ENCODE assay signal across 1 cellular context in the genomic region with DNA sequence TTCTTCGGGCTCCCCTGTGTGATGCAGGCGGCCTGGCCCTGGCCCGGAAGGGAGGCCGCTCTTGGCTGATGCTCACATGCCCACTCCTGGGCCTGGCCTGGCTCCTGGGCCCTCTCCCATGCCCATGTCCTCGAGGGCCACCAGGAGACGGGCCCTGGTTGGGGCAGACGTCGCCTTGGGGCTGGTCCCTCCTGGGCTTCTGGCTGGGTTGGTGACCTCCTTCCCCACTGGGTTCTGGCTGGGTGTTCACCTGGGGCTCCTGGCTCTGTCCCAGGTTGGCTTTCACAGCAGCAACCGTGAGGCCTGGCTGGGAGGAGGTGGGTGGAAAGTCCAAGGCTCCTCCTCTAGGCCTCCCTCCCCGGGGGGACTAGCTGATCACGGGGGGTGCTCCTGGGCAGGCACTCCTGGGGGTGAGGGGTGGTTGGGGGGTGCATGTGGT.
TF ChIP-seq lines count a peak whose summit lies in the region.

No MANE protein-coding gene starts in this region.

TF ChIP-seq in liver, 16 proteins besides CTCF, POLR2A, EP300 and RAD21 (continued from another document):
- TF ChIP-seq, protein P1, sequence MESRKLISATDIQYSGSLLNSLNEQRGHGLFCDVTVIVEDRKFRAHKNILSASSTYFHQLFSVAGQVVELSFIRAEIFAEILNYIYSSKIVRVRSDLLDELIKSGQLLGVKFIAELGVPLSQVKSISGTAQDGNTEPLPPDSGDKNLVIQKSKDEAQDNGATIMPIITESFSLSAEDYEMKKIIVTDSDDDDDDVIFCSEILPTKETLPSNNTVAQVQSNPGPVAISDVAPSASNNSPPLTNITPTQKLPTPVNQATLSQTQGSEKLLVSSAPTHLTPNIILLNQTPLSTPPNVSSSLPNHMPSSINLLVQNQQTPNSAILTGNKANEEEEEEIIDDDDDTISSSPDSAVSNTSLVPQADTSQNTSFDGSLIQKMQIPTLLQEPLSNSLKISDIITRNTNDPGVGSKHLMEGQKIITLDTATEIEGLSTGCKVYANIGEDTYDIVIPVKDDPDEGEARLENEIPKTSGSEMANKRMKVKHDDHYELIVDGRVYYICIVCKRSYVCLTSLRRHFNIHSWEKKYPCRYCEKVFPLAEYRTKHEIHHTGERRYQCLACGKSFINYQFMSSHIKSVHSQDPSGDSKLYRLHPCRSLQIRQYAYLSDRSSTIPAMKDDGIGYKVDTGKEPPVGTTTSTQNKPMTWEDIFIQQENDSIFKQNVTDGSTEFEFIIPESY (IDR thresholded peaks at IDR 0.05): no peak
- no peak for TF ChIP-seq FOXA1 (IDR thresholded peaks at IDR 0.05)
- no peak for TF ChIP-seq FOXA2 (IDR thresholded peaks at IDR 0.05)
- TF ChIP-seq YY1 (IDR thresholded peaks at IDR 0.05): no peak
- no peak for TF ChIP-seq GABPA (IDR thresholded peaks at IDR 0.05 in 1 of 2, conservative IDR thresholded peaks at IDR 0.05 in 1 of 2)
- TF ChIP-seq SP1 (IDR thresholded peaks at IDR 0.05): peak; percentile 50
